Comparison of ENCODE assay signal across 10 cellular contexts in the genomic region with DNA sequence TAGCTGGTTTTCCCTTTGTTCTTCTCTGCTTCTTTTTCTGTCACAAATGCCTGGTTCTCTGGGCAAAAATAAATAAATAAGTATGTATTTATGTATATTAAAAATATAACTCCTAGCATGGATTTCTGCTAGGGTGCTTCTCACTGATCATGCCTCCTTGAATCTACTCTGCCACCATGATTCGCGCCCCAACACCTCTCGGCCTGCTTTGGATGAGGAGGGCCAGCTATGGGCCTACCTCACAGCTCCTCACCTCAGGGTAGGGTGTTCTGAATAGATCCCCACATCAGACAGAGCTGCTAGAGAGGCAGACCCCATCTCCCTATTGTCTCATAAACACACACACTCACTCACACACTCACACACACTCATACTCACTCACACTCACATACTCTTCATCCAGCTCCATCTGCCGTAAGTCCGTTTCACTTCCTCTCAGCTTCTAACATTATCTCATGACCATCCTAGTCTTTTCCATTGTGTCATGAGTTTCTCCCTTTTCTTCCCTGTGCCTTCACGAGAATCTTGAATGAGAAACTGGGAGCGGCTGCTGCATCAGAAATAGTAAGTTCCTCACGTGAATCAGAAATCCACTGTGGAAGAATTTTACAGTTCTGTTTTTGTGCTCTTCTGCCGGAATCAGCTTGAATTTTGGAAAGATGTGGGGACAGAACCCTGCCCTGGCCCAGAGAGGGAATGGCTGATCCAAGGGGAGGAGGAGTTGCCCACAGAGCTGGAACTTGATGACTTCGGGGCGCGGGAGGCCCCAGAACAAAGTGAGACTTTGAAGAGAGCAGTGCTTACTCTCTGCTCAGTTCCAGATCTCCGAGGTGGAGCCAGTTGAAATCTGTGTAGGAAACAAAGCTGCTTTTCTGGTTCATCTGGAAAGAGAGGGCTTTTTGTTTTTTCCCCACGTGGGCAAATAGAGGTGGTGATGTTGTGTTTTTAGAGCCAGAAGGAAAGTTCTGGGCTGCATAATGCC. TPM values are rescaled to one million over a fixed set of nuclear protein-coding genes. Genes with fewer than 3 reads are reported as not detected.
DNase-seq lines count a peak whose midpoint lies in the region; ATAC-seq and TF ChIP-seq lines count a peak whose summit lies in the region.
"Had no signal": no experiment of that assay in that cellular context is flagged by ENCODE, and none has a peak within 500 bp of the region (broad histone marks: within the 10 kb centered on the region; RNA-seq: fewer than 3 reads in every experiment).

No MANE protein-coding gene starts in this region.

- TF ChIP-seq CTCF in ascending aorta (IDR thresholded peaks at IDR 0.05): no peak
- no peak for TF ChIP-seq CTCF in WTC11 (IDR thresholded peaks at IDR 0.05)

- DNase-seq in ELF-1 (ENCODE audit: low read depth, low spot score): peak; percentile 61
- DNase-seq in ascending aorta (ENCODE audit: low spot score in 2 of 2): no peak
- peak; percentile 62 for DNase-seq in islet precursor cell
- no peak for DNase-seq in mesenteric fat pad (ENCODE audit: low spot score)
- no peak for DNase-seq in WTC11 (ENCODE audit: low spot score)
- DNase-seq in DMS153 (lab: John Stamatoyannopoulos, UW): no peak
- DNase-seq: activated CD4-positive, alpha-beta T cell treated with anti-CD3 and anti-CD28 coated beads for 1 hour; DMS79 had no signal

- no peaks in the 10 kb centered on the region for H3K27me3 Mint-ChIP-seq in WTC11 (ENCODE audit: low read depth)

- no peaks in the 10 kb centered on the region for H3K4me1 Mint-ChIP-seq in WTC11

- H3K36me3 Mint-ChIP-seq in WTC11: no peaks in the 10 kb centered on the region

- POLR2A ChIA-PET in WTC11 (lab: Charles Lee): interaction anchor here (0.5 kb wide), 1 partner anchor 50 kb away, joined by 3 read pairs; no protein-coding TSS in a partner anchor

- H3K4me1 ChIP-seq in ascending aorta (peaks cover 0 to 14% of the 10 kb centered on the region in 2 donors), skeletal muscle tissue (ENCODE audit: control insufficient read depth in 3 of 3, insufficient read depth in 3 of 3, low read length in 3 of 3) (peaks cover 15 to 22% (median 18%) of the 10 kb centered on the region in 3 donors)

- no peaks in the 10 kb centered on the region for H3K27me3 ChIP-seq in ascending aorta
- H3K27me3 ChIP-seq in skeletal muscle tissue (ENCODE audit: control insufficient read depth in 3 of 3, insufficient read depth in 3 of 3, low read length in 3 of 3): no peaks in the 10 kb centered on the region

- H3K27ac ChIP-seq in ascending aorta: peak overlapping the region; percentile 61 to 65
- peak overlapping the region; percentile 73 for H3K27ac ChIP-seq in skeletal muscle tissue (ENCODE audit: low read depth, low read length)

- H3K27ac Mint-ChIP-seq in WTC11: no peak overlapping the region

- H3K9me3 ChIP-seq in ascending aorta: no peaks in the 10 kb centered on the region
- H3K9me3 ChIP-seq in skeletal muscle tissue (ENCODE audit: control insufficient read depth in 3 of 3, low read length in 3 of 3): no peaks in the 10 kb centered on the region

- CTCF ChIA-PET in WTC11 (lab: Charles Lee): interaction anchor here (1.5 to 2.6 kb wide), 2 partner anchors 38 to 54 kb away, joined by 7 to 16 read pairs; no protein-coding TSS in a partner anchor

- no peak overlapping the region for H3K9ac ChIP-seq in skeletal muscle tissue (ENCODE audit: low read depth in 1 of 3, low read length in 3 of 3)

- ATAC-seq in HG03354 (IDR thresholded peaks at IDR 0.05; ENCODE audit: poor library complexity, severe bottlenecking, unreplicated experiment): no peak
- ATAC-seq in WTC11: no peak

- intact Hi-C loops in ascending aorta (cut with DNase I): no loop called here

- no peak overlapping the region for H3K4me3 Mint-ChIP-seq in WTC11

- peak overlapping the region in 1 of 2 donors; percentile 11 for H3K4me3 ChIP-seq in ascending aorta
- no peak overlapping the region for H3K4me3 ChIP-seq in skeletal muscle tissue (ENCODE audit: low read length in 3 of 3)

- H3K36me3 ChIP-seq in ascending aorta (peaks cover 0 to 11% of the 10 kb centered on the region in 2 donors), skeletal muscle tissue (ENCODE audit: control insufficient read depth in 3 of 3, insufficient read depth in 3 of 3, low read length in 3 of 3) (peaks cover 0 to 5% (median 5%) of the 10 kb centered on the region in 3 donors)

- H3K9me3 Mint-ChIP-seq in WTC11: no peaks in the 10 kb centered on the region

TF ChIP-seq in WTC11, 78 proteins besides CTCF, POLR2A, EP300 and RAD21 (continues in another document):
- TF ChIP-seq ZSCAN18 (CRISPR knock-in tag; IDR thresholded peaks at IDR 0.05): no peak
- TF ChIP-seq CREM (CRISPR knock-in tag; IDR thresholded peaks at IDR 0.05): no peak
- TF ChIP-seq, protein P1, sequence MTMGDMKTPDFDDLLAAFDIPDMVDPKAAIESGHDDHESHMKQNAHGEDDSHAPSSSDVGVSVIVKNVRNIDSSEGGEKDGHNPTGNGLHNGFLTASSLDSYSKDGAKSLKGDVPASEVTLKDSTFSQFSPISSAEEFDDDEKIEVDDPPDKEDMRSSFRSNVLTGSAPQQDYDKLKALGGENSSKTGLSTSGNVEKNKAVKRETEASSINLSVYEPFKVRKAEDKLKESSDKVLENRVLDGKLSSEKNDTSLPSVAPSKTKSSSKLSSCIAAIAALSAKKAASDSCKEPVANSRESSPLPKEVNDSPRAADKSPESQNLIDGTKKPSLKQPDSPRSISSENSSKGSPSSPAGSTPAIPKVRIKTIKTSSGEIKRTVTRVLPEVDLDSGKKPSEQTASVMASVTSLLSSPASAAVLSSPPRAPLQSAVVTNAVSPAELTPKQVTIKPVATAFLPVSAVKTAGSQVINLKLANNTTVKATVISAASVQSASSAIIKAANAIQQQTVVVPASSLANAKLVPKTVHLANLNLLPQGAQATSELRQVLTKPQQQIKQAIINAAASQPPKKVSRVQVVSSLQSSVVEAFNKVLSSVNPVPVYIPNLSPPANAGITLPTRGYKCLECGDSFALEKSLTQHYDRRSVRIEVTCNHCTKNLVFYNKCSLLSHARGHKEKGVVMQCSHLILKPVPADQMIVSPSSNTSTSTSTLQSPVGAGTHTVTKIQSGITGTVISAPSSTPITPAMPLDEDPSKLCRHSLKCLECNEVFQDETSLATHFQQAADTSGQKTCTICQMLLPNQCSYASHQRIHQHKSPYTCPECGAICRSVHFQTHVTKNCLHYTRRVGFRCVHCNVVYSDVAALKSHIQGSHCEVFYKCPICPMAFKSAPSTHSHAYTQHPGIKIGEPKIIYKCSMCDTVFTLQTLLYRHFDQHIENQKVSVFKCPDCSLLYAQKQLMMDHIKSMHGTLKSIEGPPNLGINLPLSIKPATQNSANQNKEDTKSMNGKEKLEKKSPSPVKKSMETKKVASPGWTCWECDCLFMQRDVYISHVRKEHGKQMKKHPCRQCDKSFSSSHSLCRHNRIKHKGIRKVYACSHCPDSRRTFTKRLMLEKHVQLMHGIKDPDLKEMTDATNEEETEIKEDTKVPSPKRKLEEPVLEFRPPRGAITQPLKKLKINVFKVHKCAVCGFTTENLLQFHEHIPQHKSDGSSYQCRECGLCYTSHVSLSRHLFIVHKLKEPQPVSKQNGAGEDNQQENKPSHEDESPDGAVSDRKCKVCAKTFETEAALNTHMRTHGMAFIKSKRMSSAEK (CRISPR knock-in tag; IDR thresholded peaks at IDR 0.05; ENCODE audit: borderline replicate concordance): no peak
- no peak for TF ChIP-seq TP53 (CRISPR knock-in tag; IDR thresholded peaks at IDR 0.05)
- no peak for TF ChIP-seq ZBTB21 (CRISPR knock-in tag; IDR thresholded peaks at IDR 0.05; ENCODE audit: borderline replicate concordance)
- no peak for TF ChIP-seq E2F1 (CRISPR knock-in tag; IDR thresholded peaks at IDR 0.05)
- TF ChIP-seq NFATC4 (CRISPR knock-in tag; IDR thresholded peaks at IDR 0.05): no peak

RNA-seq across cellular contexts. Expression of gene ANXA4, which starts 20.9 kb away (rescaled TPM):
- total RNA-seq in ascending aorta (29.1 TPM), skeletal muscle tissue (18.8 TPM), mesenteric fat pad (58.3 TPM), WTC11 (2021) (9.5 to 13.6 TPM (median 12.3 TPM) in 3 replicates)

Comparison
In these comparisons a context has a peak if more than half of its experiments do, and no peak if none do; other contexts are left out.
1. DNase-seq: peak in ELF-1 (single experiment) and islet precursor cell (single experiment); none in ascending aorta (0 of 2), mesenteric fat pad (single experiment), WTC11 (single experiment) and DMS153 (single experiment).